In genomic region chr15:84847382-84847781, GRCh38 we compare ENCODE assay signal across 34 cellular contexts. TPM values are rescaled to one million over a fixed set of nuclear protein-coding genes. Genes with fewer than 3 reads are reported as not detected.
"Had no signal": no experiment of that assay in that cellular context is flagged by ENCODE, and none has a peak within 500 bp of the region (broad histone marks: within the 10 kb centered on the region; RNA-seq: fewer than 3 reads in every experiment).

No MANE protein-coding gene starts in this region.

- H3K4me1 ChIP-seq: Peyer's patch, SJSA1 had no signal

- H3K4me2 ChIP-seq: SK-N-SH had no signal

- H3K9me3 Mint-ChIP-seq: activated T-helper 17 cell treated with anti-CD3 and anti-CD28 coated beads, Interleukin-2, amount 50 U/mL, for 72 hours had no signal

- ATAC-seq: activated CD8-positive, alpha-beta memory T cell treated with anti-CD3 and anti-CD28 coated beads, Interleukin-2, amount 10 ng/mL, durations not matched to agents 7 days and 5 days; activated T-cell treated with anti-CD3 and anti-CD28 coated beads, Interleukin-2, amount 50 U/mL, for 72 hours; activated T-helper 17 cell treated with anti-CD3 and anti-CD28 coated beads, Interleukin-2, amount 50 U/mL, for 72 hours had no signal

- H3K4me3 ChIP-seq: Peyer's patch, SJSA1 had no signal

- FAIRE-seq: colon had no signal

- DNase-seq: activated B cell treated with CpG ODN at 0.5 μM for 24 hours; activated CD4-positive, alpha-beta memory T cell treated with anti-CD3 and anti-CD28 coated beads, Interleukin-2, amount 10 ng/mL, durations not matched to agents 7 days and 5 days; activated CD4-positive, alpha-beta T cell treated with anti-CD3 and anti-CD28 coated beads for 4 hours; activated CD4-positive, CD25-positive, alpha-beta regulatory T cell treated with anti-CD3 and anti-CD28 coated beads, Interleukin-2, amount 50 U/mL, for 72 hours; activated CD8-positive, alpha-beta memory T cell treated with anti-CD3 and anti-CD28 coated beads for 24 hours; activated effector memory CD4-positive, alpha-beta T cell treated with anti-CD3 and anti-CD28 coated beads, Interleukin-2, amount 50 U/mL, for 16 hours; activated naive CD4-positive, alpha-beta T cell; activated naive CD4-positive, alpha-beta T cell treated with anti-CD3 and anti-CD28 coated beads, Interleukin-2, amount 50 U/mL, for 16 hours; activated naive CD8-positive, alpha-beta T cell treated with anti-CD3 and anti-CD28 coated beads for 36 hours; activated T-cell treated with anti-CD3 and anti-CD28 coated beads, Interleukin-2, amount 50 U/mL, for 72 hours; amniotic stem cell; aorta; brain microvascular endothelial cell; central memory CD4-positive, alpha-beta T cell; NCI-H1105 treated with DMSO at 0.1 percent for 48 hours; NCI-H1436; NCI-H1694; NCI-H1930; NCI-H2081 treated with DMSO at 0.1 percent for 48 hours; NCI-H226; NCI-H446 treated with DMSO at 0.1 percent for 48 hours; NCI-H524; Peyer's patch; RPMI8226; SHP77 treated with DMSO at 0.1 percent for 48 hours; SK-N-SH had no signal

- H3K27me3 Mint-ChIP-seq: activated B cell treated with CpG ODN at 0.5 μM for 24 hours; activated CD8-positive, alpha-beta memory T cell treated with anti-CD3 and anti-CD28 coated beads, Interleukin-2, amount 10 ng/mL, durations not matched to agents 7 days and 5 days; activated naive CD8-positive, alpha-beta T cell treated with anti-CD3 and anti-CD28 coated beads for 36 hours; activated T-helper 17 cell treated with anti-CD3 and anti-CD28 coated beads, Interleukin-2, amount 50 U/mL, for 72 hours had no signal

- H3K4me1 Mint-ChIP-seq: activated B cell treated with CpG ODN at 0.5 μM for 24 hours; activated CD4-positive, alpha-beta memory T cell treated with anti-CD3 and anti-CD28 coated beads, Interleukin-2, amount 10 ng/mL, durations not matched to agents 7 days and 5 days; activated CD8-positive, alpha-beta memory T cell treated with anti-CD3 and anti-CD28 coated beads, Interleukin-2, amount 10 ng/mL, durations not matched to agents 7 days and 5 days; activated naive CD8-positive, alpha-beta T cell treated with anti-CD3 and anti-CD28 coated beads for 36 hours; activated T-helper 17 cell treated with anti-CD3 and anti-CD28 coated beads, Interleukin-2, amount 50 U/mL, for 72 hours had no signal

- H3K9me2 ChIP-seq: SK-N-SH had no signal

- H3K27ac Mint-ChIP-seq: activated B cell treated with CpG ODN at 0.5 μM for 24 hours; activated CD4-positive, alpha-beta memory T cell treated with anti-CD3 and anti-CD28 coated beads, Interleukin-2, amount 10 ng/mL, durations not matched to agents 7 days and 5 days; activated CD8-positive, alpha-beta memory T cell treated with anti-CD3 and anti-CD28 coated beads, Interleukin-2, amount 10 ng/mL, durations not matched to agents 7 days and 5 days; activated naive CD8-positive, alpha-beta T cell treated with anti-CD3 and anti-CD28 coated beads for 36 hours; activated T-cell treated with anti-CD3 and anti-CD28 coated beads, Interleukin-2, amount 50 U/mL, for 72 hours; activated T-helper 17 cell treated with anti-CD3 and anti-CD28 coated beads, Interleukin-2, amount 50 U/mL, for 72 hours; T-helper 1 cell treated with Interleukin-12 subunit alpha and Interleukin-12 subunit beta and Interleukin-4 antibody, amounts not matched to agents 30 μg/mL and 1 μg/mL, for 36 hours; T-helper 2 cell treated with Interferon-gamma antibody and Interleukin-4, amounts not matched to agents 5 μg/mL and 100 μg/mL, for 36 hours had no signal

- H3K4me3 Mint-ChIP-seq: activated B cell treated with CpG ODN at 0.5 μM for 24 hours; activated CD4-positive, alpha-beta memory T cell treated with anti-CD3 and anti-CD28 coated beads, Interleukin-2, amount 10 ng/mL, durations not matched to agents 7 days and 5 days; activated CD8-positive, alpha-beta memory T cell treated with anti-CD3 and anti-CD28 coated beads, Interleukin-2, amount 10 ng/mL, durations not matched to agents 7 days and 5 days; activated naive CD8-positive, alpha-beta T cell treated with anti-CD3 and anti-CD28 coated beads for 36 hours; activated T-cell treated with anti-CD3 and anti-CD28 coated beads, Interleukin-2, amount 50 U/mL, for 72 hours; activated T-helper 17 cell treated with anti-CD3 and anti-CD28 coated beads, Interleukin-2, amount 50 U/mL, for 72 hours; T-helper 1 cell treated with Interleukin-12 subunit alpha and Interleukin-12 subunit beta and Interleukin-4 antibody, amounts not matched to agents 30 μg/mL and 1 μg/mL, for 36 hours; T-helper 2 cell treated with Interferon-gamma antibody and Interleukin-4, amounts not matched to agents 5 μg/mL and 100 μg/mL, for 36 hours had no signal

- H3K9ac ChIP-seq: SK-N-SH had no signal

- H3K36me3 ChIP-seq: brain microvascular endothelial cell, Peyer's patch, SJSA1 had no signal

- H3K27ac ChIP-seq: brain microvascular endothelial cell, Peyer's patch, SJSA1 had no signal

- H3K27me3 ChIP-seq: brain microvascular endothelial cell, Peyer's patch, SJSA1 had no signal

RNA-seq across cellular contexts. Expression of gene SLC28A1, which starts 37.1 kb away (rescaled TPM):
- total RNA-seq: activated B cell treated with CpG ODN at 0.5 μM for 24 hours; activated CD4-positive, alpha-beta memory T cell treated with anti-CD3 and anti-CD28 coated beads, Interleukin-2, amount 10 ng/mL, durations not matched to agents 7 days and 5 days; activated CD8-positive, alpha-beta memory T cell treated with anti-CD3 and anti-CD28 coated beads, Interleukin-2, amount 10 ng/mL, durations not matched to agents 7 days and 5 days; activated naive CD8-positive, alpha-beta T cell treated with anti-CD3 and anti-CD28 coated beads for 36 hours; activated T-cell treated with anti-CD3 and anti-CD28 coated beads, Interleukin-2, amount 50 U/mL, for 72 hours; activated T-helper 17 cell treated with anti-CD3 and anti-CD28 coated beads, Interleukin-2, amount 50 U/mL, for 72 hours; cerebellum; M059J; SJSA1 had no signal
- polyA plus RNA-seq: SK-N-SH had no signal
